10 cellular contexts compared by ENCODE assay signal in the genomic region with DNA sequence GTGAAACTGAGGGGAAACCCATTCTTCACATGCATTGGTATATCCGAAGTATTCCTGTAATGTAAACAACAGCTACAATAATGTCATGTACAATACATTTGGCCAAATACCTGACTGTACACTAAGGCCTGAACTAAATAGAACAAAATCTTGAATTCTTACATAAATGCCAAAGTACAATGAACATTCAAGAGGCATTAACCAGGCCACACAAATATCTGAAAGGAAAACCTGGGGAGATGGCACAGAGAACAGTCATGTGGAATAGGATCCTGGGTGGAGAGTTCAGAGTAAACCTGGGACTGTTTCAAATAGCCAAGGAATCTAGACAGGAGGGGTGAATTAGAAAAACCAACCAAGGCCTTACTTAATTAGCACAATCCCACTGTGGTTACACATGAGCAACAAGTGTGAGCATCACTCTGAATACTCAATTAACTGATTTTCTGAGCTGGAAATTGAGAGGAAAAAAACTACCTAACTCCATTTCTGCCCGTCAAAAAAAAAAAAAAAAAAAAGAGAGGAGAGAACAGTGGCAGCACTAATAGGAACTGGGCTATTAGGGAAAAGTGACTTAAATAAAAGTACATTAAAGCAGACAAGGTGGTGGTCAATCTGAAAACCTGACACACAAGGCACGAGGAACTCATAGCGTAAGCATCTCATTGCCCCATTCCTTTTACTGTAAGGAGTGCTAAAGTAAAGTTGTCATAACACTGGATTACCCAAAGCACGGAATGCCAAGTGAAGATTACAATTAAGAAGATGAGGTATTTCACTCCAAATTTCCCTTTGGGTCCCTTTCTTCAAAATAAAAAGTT. TPM values are rescaled to one million over a fixed set of nuclear protein-coding genes. Genes with fewer than 3 reads are reported as not detected.
DNase-seq lines count a peak whose midpoint lies in the region; ATAC-seq and TF ChIP-seq lines count a peak whose summit lies in the region.
"Had no signal": no experiment of that assay in that cellular context is flagged by ENCODE, and none has a peak within 500 bp of the region (broad histone marks: within the 10 kb centered on the region; RNA-seq: fewer than 3 reads in every experiment).

No MANE protein-coding gene starts in this region.

- H3K4me3 Mint-ChIP-seq in activated CD8-positive, alpha-beta T cell treated with anti-CD3 and anti-CD28 coated beads for 36 hours = no peak overlapping the region

- CTCF ChIA-PET in HEK293 (lab: Yijun Ruan, JAX) = interaction anchor here (0.6 to 1.2 kb wide), 4 partner anchors 8 to 263 kb away, joined by 3 read pairs; no protein-coding TSS in a partner anchor
- CTCF ChIA-PET in activated CD8-positive, alpha-beta T cell treated with anti-CD3 and anti-CD28 coated beads for 36 hours (lab: Charles Lee) = interaction anchor here (1.1 to 2.1 kb wide), 5 partner anchors 9 to 275 kb away, joined by 3 to 14 read pairs (median 7); partner anchors contain the start of gene RRBP1

- H3K4me1 ChIP-seq in HEK293 (ENCODE audit: control insufficient read depth, insufficient read depth, low read length) = peaks cover 14% of the 10 kb centered on the region
- H3K4me1 ChIP-seq in hepatocyte (ENCODE audit: insufficient read depth) = peaks cover 73% of the 10 kb centered on the region
- peaks cover 20% of the 10 kb centered on the region for H3K4me1 ChIP-seq in smooth muscle cell (ENCODE audit: low read depth)

- H4K20me1 ChIP-seq in hepatocyte (ENCODE audit: insufficient read depth, poor library complexity, severe bottlenecking) = peaks cover 81% of the 10 kb centered on the region
- H4K20me1 ChIP-seq in smooth muscle cell (ENCODE audit: low read depth) = peaks cover 100% of the 10 kb centered on the region

- H3K27ac ChIP-seq in HEK293 (ENCODE audit: extremely low read depth, low read depth, low read length) (no peak overlapping the region), hepatocyte (peak overlapping the region; percentile 98), smooth muscle cell (ENCODE audit: low read depth) (peak overlapping the region; percentile 71)

- H3K9me2 ChIP-seq in hepatocyte (replicated peaks; ENCODE audit: insufficient read depth) = no peaks in the 10 kb centered on the region

- H2AFZ ChIP-seq in hepatocyte = no peak overlapping the region
- H2AFZ ChIP-seq in smooth muscle cell (ENCODE audit: low read depth) = no peak overlapping the region

- H3K4me3 ChIP-seq in HEK293 (ENCODE audit: low read depth, low read length) (no peak overlapping the region), hepatocyte (no peak overlapping the region), smooth muscle cell (no peak overlapping the region)
- H3K4me3 ChIP-seq: lung, testis had no signal

- DNase-seq in activated CD8-positive, alpha-beta T cell treated with anti-CD3 and anti-CD28 coated beads for 36 hours = no peak
- DNase-seq in hepatocyte (ENCODE audit: low spot score) (no peak), smooth muscle cell (lab: John Stamatoyannopoulos, UW; ENCODE audit: unreplicated experiment) (no peak), ACHN (no peak), NCI-H748 (lab: John Stamatoyannopoulos, UW; ENCODE audit: unreplicated experiment) (no peak)
- no peak for DNase-seq in stimulated activated CD4-positive, alpha-beta T cell treated with anti-CD3 and anti-CD28 coated beads, Interleukin-4, amount 100 ng/mL, for 1 hour
- DNase-seq: activated gamma-delta T cell treated with Interleukin-2 at 50 U/mL for 16 hours, testis had no signal

- ATAC-seq in activated CD8-positive, alpha-beta T cell treated with anti-CD3 and anti-CD28 coated beads for 36 hours = no peak

- POLR2A ChIA-PET in HEK293 (lab: Yijun Ruan, JAX) = interaction anchor here (1.4 to 1.7 kb wide), 2 partner anchors 9 to 11 kb away, joined by 4 to 14 read pairs; partner anchors contain the start of genes MGME1 and SNX5
- POLR2A ChIA-PET in activated CD8-positive, alpha-beta T cell treated with anti-CD3 and anti-CD28 coated beads for 36 hours (lab: Charles Lee) = interaction anchor here (0.6 to 7.3 kb wide), 4 partner anchors 9 to 539 kb away, joined by 3 to 36 read pairs (median 5); partner anchors contain the start of gene SNX5

- H3F3A ChIP-seq in smooth muscle cell (ENCODE audit: low read depth) = peaks cover 24% of the 10 kb centered on the region

- H3K79me2 ChIP-seq in hepatocyte (peaks cover 98% of the 10 kb centered on the region), smooth muscle cell (ENCODE audit: low read depth) (peaks cover 100% of the 10 kb centered on the region)

- H3K9me3 Mint-ChIP-seq in activated CD8-positive, alpha-beta T cell treated with anti-CD3 and anti-CD28 coated beads for 36 hours = no peaks in the 10 kb centered on the region

- H3K27me3 Mint-ChIP-seq in activated CD8-positive, alpha-beta T cell treated with anti-CD3 and anti-CD28 coated beads for 36 hours = no peaks in the 10 kb centered on the region

- peaks cover 11 to 77% of the 10 kb centered on the region in 2 experiments; a peak in 2 of 3 replicates for H3K36me3 ChIP-seq in HEK293 (ENCODE audit: control insufficient read depth in 2 of 2, insufficient read depth in 1 of 2, low read length in 2 of 2)
- H3K36me3 ChIP-seq in hepatocyte (replicated peaks; ENCODE audit: insufficient read depth, low read depth) = peaks cover under 1% of the 10 kb centered on the region
- no peaks in the 10 kb centered on the region for H3K36me3 ChIP-seq in smooth muscle cell (ENCODE audit: low read depth)

- in situ Hi-C loops in ACHN (cut with HindIII; ENCODE audit: low pct_ligation_motif_present, low pct_unique_long_range_greater_than_20kb, low sequenced_read_pairs) = no loop called here

- 46% methylated on average over 5 of the region's 5 CpGs for WGBS in hepatocyte (ENCODE audit: low lambda C conversion rate, missing lambda C conversion rate)
- WGBS in smooth muscle cell (ENCODE audit: low lambda C conversion rate) = 75% methylated on average over 5 of the region's 5 CpGs

- intact Hi-C loops in activated CD8-positive, alpha-beta T cell treated with anti-CD3 and anti-CD28 coated beads for 36 hours (cut with micrococcal nuclease) = no loop called here

- H3K27me3 ChIP-seq in hepatocyte (no peaks in the 10 kb centered on the region), smooth muscle cell (ENCODE audit: low read depth) (no peaks in the 10 kb centered on the region)
- H3K27me3 ChIP-seq: testis had no signal

- no peak overlapping the region for H3K9ac ChIP-seq in smooth muscle cell (ENCODE audit: low read depth)

- no peak for TF ChIP-seq CTCF in HEK293 (tag by site-specific recombination; IDR thresholded peaks at IDR 0.05)
- TF ChIP-seq CTCF in activated CD8-positive, alpha-beta T cell treated with anti-CD3 and anti-CD28 coated beads for 36 hours (IDR thresholded peaks at IDR 0.05) = no peak
- TF ChIP-seq CTCF in hepatocyte (IDR thresholded peaks at IDR 0.05; ENCODE audit: poor library complexity) = no peak
- TF ChIP-seq CTCF in smooth muscle cell (IDR thresholded peaks at IDR 0.05; ENCODE audit: borderline replicate concordance, insufficient read depth, poor library complexity, severe bottlenecking) = no peak

- H3K4me2 ChIP-seq in hepatocyte = peak overlapping the region; percentile 84
- peak overlapping the region; percentile 6 for H3K4me2 ChIP-seq in smooth muscle cell

- peaks cover 81% of the 10 kb centered on the region for H3K36me3 Mint-ChIP-seq in activated CD8-positive, alpha-beta T cell treated with anti-CD3 and anti-CD28 coated beads for 36 hours (ENCODE audit: low read depth)

- H3K9me3 ChIP-seq in HEK293 (ENCODE audit: control insufficient read depth, insufficient read depth, low read depth, low read length) (no peaks in the 10 kb centered on the region), hepatocyte (ENCODE audit: low read depth) (no peaks in the 10 kb centered on the region), smooth muscle cell (replicated peaks; ENCODE audit: low read depth) (no peaks in the 10 kb centered on the region)
- H3K9me3 ChIP-seq: testis had no signal

- peak overlapping the region; percentile 50 for H3K27ac Mint-ChIP-seq in activated CD8-positive, alpha-beta T cell treated with anti-CD3 and anti-CD28 coated beads for 36 hours

- peaks cover 66% of the 10 kb centered on the region for H3K4me1 Mint-ChIP-seq in activated CD8-positive, alpha-beta T cell treated with anti-CD3 and anti-CD28 coated beads for 36 hours (ENCODE audit: low read depth)

TF ChIP-seq in HEK293, 187 proteins besides CTCF, POLR2A, EP300 and RAD21:
- TF ChIP-seq, protein P1, sequence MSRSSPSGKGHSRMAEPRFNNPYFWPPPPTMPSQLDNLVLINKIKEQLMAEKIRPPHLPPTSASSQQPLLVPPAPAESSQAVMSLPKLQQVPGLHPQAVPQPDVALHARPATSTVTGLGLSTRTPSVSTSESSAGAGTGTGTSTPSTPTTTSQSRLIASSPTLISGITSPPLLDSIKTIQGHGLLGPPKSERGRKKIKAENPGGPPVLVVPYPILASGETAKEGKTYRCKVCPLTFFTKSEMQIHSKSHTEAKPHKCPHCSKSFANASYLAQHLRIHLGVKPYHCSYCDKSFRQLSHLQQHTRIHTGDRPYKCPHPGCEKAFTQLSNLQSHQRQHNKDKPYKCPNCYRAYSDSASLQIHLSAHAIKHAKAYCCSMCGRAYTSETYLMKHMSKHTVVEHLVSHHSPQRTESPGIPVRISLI (tag by site-specific recombination; IDR thresholded peaks at IDR 0.05) = peak; percentile 29; the same call in 1 of the 2 replicates
- TF ChIP-seq SCRT2 (tag by site-specific recombination; IDR thresholded peaks at IDR 0.05) (peak; percentile 50; the same call in 1 of the 2 replicates), BCL11A (tag by site-specific recombination; IDR thresholded peaks at IDR 0.05; ENCODE audit: low read depth) (no peak), SCRT1 (tag by site-specific recombination; IDR thresholded peaks at IDR 0.05; ENCODE audit: borderline replicate concordance) (peak; percentile 58), GLI4 (tag by site-specific recombination; IDR thresholded peaks at IDR 0.05) (no peak), ZNF132 (tag by site-specific recombination; IDR thresholded peaks at IDR 0.05; ENCODE audit: borderline replicate concordance) (no peak)

RNA-seq across cellular contexts. Expression of gene SNX5, which starts 10.9 kb away (rescaled TPM):
- 100 to 1,000 TPM; 222 to 249 TPM for total RNA-seq in activated CD8-positive, alpha-beta T cell treated with anti-CD3 and anti-CD28 coated beads for 36 hours
- total RNA-seq in hepatocyte (154 and 190 TPM in 2 replicates), smooth muscle cell (92.3 and 100 TPM in 2 replicates)
- polyA plus RNA-seq in hepatocyte (74.9 and 76.0 TPM in 2 replicates), smooth muscle cell (46.3 and 49.8 TPM in 2 replicates)

RNA-seq across cellular contexts. Expression of gene MGME1, which starts 11.1 kb away (rescaled TPM):
- total RNA-seq in activated CD8-positive, alpha-beta T cell treated with anti-CD3 and anti-CD28 coated beads for 36 hours = 10 to 100 TPM; 28.2 to 30.5 TPM
- total RNA-seq in hepatocyte (12.7 and 15.7 TPM in 2 replicates), smooth muscle cell (16.0 and 18.3 TPM in 2 replicates)
- polyA plus RNA-seq in hepatocyte (17.9 and 18.3 TPM in 2 replicates), smooth muscle cell (15.7 and 20.6 TPM in 2 replicates)
